ENCODE assay signal across 12 cellular contexts in genomic region chr1:163168053-163168452, GRCh38. TPM values are rescaled to one million over a fixed set of nuclear protein-coding genes. Genes with fewer than 3 reads are reported as not detected.
DNase-seq lines count a peak whose midpoint lies in the region; ATAC-seq and TF ChIP-seq lines count a peak whose summit lies in the region.
"Had no signal": no experiment of that assay in that cellular context is flagged by ENCODE, and none has a peak within 500 bp of the region (broad histone marks: within the 10 kb centered on the region; RNA-seq: fewer than 3 reads in every experiment).

No MANE protein-coding gene starts in this region.

- no peak for TF ChIP-seq CTCF in retinal pigment epithelial cell (conservative IDR thresholded peaks at IDR 0.05; ENCODE audit: low read depth, low read length)

- H3K4me3 ChIP-seq in SK-N-MC (peak overlapping the region; percentile 63), retinal pigment epithelial cell (ENCODE audit: low read length) (no peak overlapping the region)
- H3K4me3 ChIP-seq: skin epidermis had no signal

- H3K27ac ChIP-seq in SK-N-MC, result peak overlapping the region; percentile 93

- no peak overlapping the region for H3K27ac Mint-ChIP-seq in T-helper 17 cell
- H3K27ac Mint-ChIP-seq: type B pancreatic cell had no signal

- peaks cover 3% of the 10 kb centered on the region for H3K36me3 Mint-ChIP-seq in T-helper 17 cell (ENCODE audit: low read depth)
- H3K36me3 Mint-ChIP-seq: type B pancreatic cell had no signal

- no peaks in the 10 kb centered on the region for H3K36me3 ChIP-seq in SK-N-MC (ENCODE audit: insufficient read depth, low read length)

- no peaks in the 10 kb centered on the region for H3K4me1 Mint-ChIP-seq in T-helper 17 cell

- H3K4me3 Mint-ChIP-seq in T-helper 17 cell, result no peak overlapping the region
- H3K4me3 Mint-ChIP-seq: type B pancreatic cell had no signal

- ATAC-seq in GM18870 (IDR thresholded peaks at IDR 0.05; ENCODE audit: unreplicated experiment) (no peak), T-helper 17 cell (no peak), GM21528 (IDR thresholded peaks at IDR 0.05; ENCODE audit: low FRiP score, unreplicated experiment) (no peak)

- peaks cover 3% of the 10 kb centered on the region for H3K27me3 Mint-ChIP-seq in T-helper 17 cell
- H3K27me3 Mint-ChIP-seq: type B pancreatic cell had no signal

- H3K9ac ChIP-seq in SK-N-MC (ENCODE audit: insufficient read length), result peak overlapping the region; percentile 47

- H3K9me3 ChIP-seq in SK-N-MC (ENCODE audit: low read depth, low read length), result no peaks in the 10 kb centered on the region
- no peaks in the 10 kb centered on the region for H3K9me3 ChIP-seq in T-helper 17 cell (ENCODE audit: control insufficient read depth, low read length, poor library complexity, severe bottlenecking)

- DNase-seq in HCEC 1CT, result peak; percentile 98
- DNase-seq in SK-N-MC (ENCODE audit: low read depth, low spot score), result peak; percentile 81
- peak; percentile 97 for DNase-seq in glomerular endothelial cell (ENCODE audit: extremely low read depth, low read depth, low spot score)
- DNase-seq in retinal pigment epithelial cell (ENCODE audit: low read depth), result peak; percentile 90
- no peak for DNase-seq in T-helper 9 cell
- DNase-seq in T-helper 17 cell, result no peak
- DNase-seq: activated CD4-positive, alpha-beta T cell treated with anti-CD3 and anti-CD28 coated beads, Interleukin-2, amount 50 U/mL, for 48 hours; effector memory CD4-positive, alpha-beta T cell had no signal

RNA-seq across cellular contexts. Expression of gene RGS5, which starts 34.7 kb away (rescaled TPM):
- total RNA-seq in glomerular endothelial cell, result 5.9 and 21.8 TPM in 2 replicates
- total RNA-seq in T-helper 17 cell, result 1 to 10 TPM in 1 of 2 donors, under 1 TPM in 1; 0.94 to 1.3 TPM

Comparison
In these comparisons a context has a peak if more than half of its experiments do, and no peak if none do; other contexts are left out.
1. DNase-seq: peak in HCEC 1CT (single experiment), SK-N-MC (single experiment), glomerular endothelial cell (single experiment) and retinal pigment epithelial cell (single experiment); none in T-helper 9 cell (single experiment) and T-helper 17 cell (0 of 3).